Comparison of ENCODE assay signal across 18 cellular contexts in the genomic region with DNA sequence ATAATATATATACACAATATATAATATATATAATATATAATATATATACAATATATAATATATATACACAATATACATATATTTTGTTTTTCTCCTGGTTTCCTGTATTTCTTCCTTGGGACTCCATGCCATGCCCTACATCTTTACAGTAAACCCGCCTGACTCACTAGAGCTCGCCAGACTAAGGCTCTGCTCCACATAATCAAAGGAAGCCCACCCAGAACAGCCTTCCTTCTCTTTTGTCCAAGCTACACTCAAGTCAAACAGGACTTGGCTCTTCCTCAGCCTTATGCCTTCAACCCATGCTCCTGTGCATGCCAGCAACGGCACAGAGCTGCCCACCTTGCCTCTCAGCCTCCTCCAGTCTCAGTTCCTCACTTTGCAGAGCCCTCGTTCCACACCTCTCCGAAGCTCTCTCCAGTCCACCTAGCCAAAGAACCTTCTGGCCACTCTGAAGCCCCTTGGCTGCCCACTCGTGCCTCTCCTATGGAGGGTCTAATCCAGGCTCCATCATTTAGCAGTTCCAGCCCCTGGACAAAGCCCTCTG.
DNase-seq lines count a peak whose midpoint lies in the region; ATAC-seq and TF ChIP-seq lines count a peak whose summit lies in the region.
"Had no signal": no experiment of that assay in that cellular context is flagged by ENCODE, and none has a peak within 500 bp of the region (broad histone marks: within the 10 kb centered on the region; RNA-seq: fewer than 3 reads in every experiment).

No MANE protein-coding gene starts in this region.

- no peak overlapping the region for H3K27ac ChIP-seq in CD8-positive, alpha-beta T cell (ENCODE audit: low read depth, low read length)
- peak overlapping the region; percentile 21; the same call in 1 of the 2 replicates for H3K27ac ChIP-seq in DND-41 (ENCODE audit: low read length)
- H3K27ac ChIP-seq: foreskin keratinocyte, stomach had no signal

- CTCF ChIA-PET in CD8-positive, alpha-beta T cell (lab: Charles Lee), result no interaction called here

- peaks cover 16% of the 10 kb centered on the region for H3K79me2 ChIP-seq in DND-41 (ENCODE audit: insufficient read depth, low read length)

- H3K4me1 Mint-ChIP-seq in CD8-positive, alpha-beta T cell (ENCODE audit: low read depth), result peaks cover 35% of the 10 kb centered on the region

- H3K4me2 ChIP-seq in DND-41 (ENCODE audit: insufficient read depth, low read length), result no peak overlapping the region
- H3K4me2 ChIP-seq: GM23338, SK-N-SH had no signal

- H3K4me1 ChIP-seq in CD8-positive, alpha-beta T cell (ENCODE audit: insufficient read depth, low read length), result no peaks in the 10 kb centered on the region
- no peaks in the 10 kb centered on the region for H3K4me1 ChIP-seq in DND-41 (ENCODE audit: insufficient read depth, low read length)
- H3K4me1 ChIP-seq: foreskin keratinocyte had no signal

- peak overlapping the region; percentile 32 for H3K27ac Mint-ChIP-seq in CD8-positive, alpha-beta T cell
- H3K27ac Mint-ChIP-seq: GM23338 had no signal

- no peak for ATAC-seq in CD8-positive, alpha-beta T cell
- ATAC-seq in DND-41 (ENCODE audit: insufficient read depth, low read depth), result peak; percentile 37; the same call in 1 of the 3 replicates
- no peak for ATAC-seq in HG02970 (IDR thresholded peaks at IDR 0.05; ENCODE audit: low FRiP score, unreplicated experiment)
- ATAC-seq: foreskin keratinocyte; GM23338; naive thymus-derived CD8-positive, alpha-beta T cell had no signal

- TF ChIP-seq CTCF in CD8-positive, alpha-beta T cell (IDR thresholded peaks at IDR 0.05), result no peak
- TF ChIP-seq CTCF in DND-41 (IDR thresholded peaks at IDR 0.05; ENCODE audit: borderline replicate concordance, extremely low read depth, low read length, poor library complexity, severe bottlenecking), result no peak

- H3K9me3 ChIP-seq in CD8-positive, alpha-beta T cell (ENCODE audit: low read length), result no peaks in the 10 kb centered on the region
- no peaks in the 10 kb centered on the region for H3K9me3 ChIP-seq in DND-41 (ENCODE audit: insufficient read depth, low read length, severe bottlenecking)
- H3K9me3 ChIP-seq: SK-N-SH, stomach, upper lobe of left lung had no signal

- POLR2A ChIA-PET in CD8-positive, alpha-beta T cell (lab: Charles Lee), result interaction anchor here (1.0 kb wide), 1 partner anchor 10 kb away, joined by 5 read pairs; no protein-coding TSS in a partner anchor

- peaks cover 5% of the 10 kb centered on the region for H3K36me3 ChIP-seq in CD8-positive, alpha-beta T cell (ENCODE audit: insufficient read depth, low read length)
- H3K36me3 ChIP-seq in DND-41 (ENCODE audit: insufficient read depth, low read length), result peaks cover 61% of the 10 kb centered on the region

- no peaks in the 10 kb centered on the region for H3K27me3 Mint-ChIP-seq in CD8-positive, alpha-beta T cell (ENCODE audit: low read depth)
- H3K27me3 Mint-ChIP-seq: naive thymus-derived CD8-positive, alpha-beta T cell had no signal

- H3K9ac ChIP-seq in DND-41 (ENCODE audit: low read depth, low read length), result no peak overlapping the region
- H3K9ac ChIP-seq: SK-N-SH had no signal

- H2AFZ ChIP-seq in DND-41 (ENCODE audit: low read depth, low read length), result no peak overlapping the region
- H2AFZ ChIP-seq: GM23338 had no signal

- no peaks in the 10 kb centered on the region for H3K9me3 Mint-ChIP-seq in CD8-positive, alpha-beta T cell
- H3K9me3 Mint-ChIP-seq: naive thymus-derived CD8-positive, alpha-beta T cell had no signal

- peaks cover 68% of the 10 kb centered on the region for H3K36me3 Mint-ChIP-seq in CD8-positive, alpha-beta T cell

- H3K4me3 Mint-ChIP-seq in CD8-positive, alpha-beta T cell, result no peak overlapping the region
- H3K4me3 Mint-ChIP-seq: GM23338; naive thymus-derived CD8-positive, alpha-beta T cell had no signal

- no peak for DNase-seq in CD8-positive, alpha-beta T cell
- DNase-seq in DND-41 (no peak), SK-N-DZ (ENCODE audit: low spot score) (peak; percentile 25), islet precursor cell (peak; percentile 53), activated gamma-delta T cell treated with Interleukin-2 at 50 U/mL for 16 hours (no peak), iPS-NIHi7 (ENCODE audit: extremely low spot score) (no peak)
- DNase-seq: activated T-cell treated with anti-CD3 and anti-CD28 coated beads, Interleukin-2, amount 50 U/mL, for 1 hour; AML-193; COR-L47; EL; foreskin keratinocyte; naive thymus-derived CD8-positive, alpha-beta T cell; NCI-H1105; SK-N-SH; stomach; upper lobe of left lung had no signal

- H3K4me3 ChIP-seq in CD8-positive, alpha-beta T cell (ENCODE audit: low read depth, low read length), result no peak overlapping the region
- no peak overlapping the region for H3K4me3 ChIP-seq in DND-41 (ENCODE audit: low read depth in 1 of 2, low read length in 2 of 2)
- H3K4me3 ChIP-seq: GM23338, stomach, upper lobe of left lung had no signal

- intact Hi-C loops in CD8-positive, alpha-beta T cell (cut with DNase I, micrococcal nuclease), result loop anchor here in 1 of 2 experiments (10.0 kb wide), 1 partner anchor 50 kb away; no protein-coding TSS in a partner anchor

- no peaks in the 10 kb centered on the region for H3K27me3 ChIP-seq in CD8-positive, alpha-beta T cell (ENCODE audit: insufficient read depth, low read length)
- H3K27me3 ChIP-seq in DND-41 (ENCODE audit: insufficient read depth, low read length, poor library complexity), result no peaks in the 10 kb centered on the region
- H3K27me3 ChIP-seq: foreskin keratinocyte, stomach, upper lobe of left lung had no signal

- H4K20me1 ChIP-seq in DND-41 (ENCODE audit: insufficient read depth, low read length), result peaks cover 3% of the 10 kb centered on the region

Comparison
In these comparisons a context has a peak if more than half of its experiments do, and no peak if none do; other contexts are left out.
1. DNase-seq: peak in SK-N-DZ (single experiment) and islet precursor cell (single experiment); none in CD8-positive, alpha-beta T cell (0 of 7), DND-41 (single experiment), activated gamma-delta T cell treated with Interleukin-2 at 50 U/mL for 16 hours (single experiment) and iPS-NIHi7 (single experiment).